In genomic region chr11:123771664-123772063, GRCh38 we compare ENCODE assay signal across 32 cellular contexts. TPM values are rescaled to one million over a fixed set of nuclear protein-coding genes. Genes with fewer than 3 reads are reported as not detected.
DNase-seq lines count a peak whose midpoint lies in the region; ATAC-seq, FAIRE-seq and TF ChIP-seq lines count a peak whose summit lies in the region.
"Had no signal": no experiment of that assay in that cellular context is flagged by ENCODE, and none has a peak within 500 bp of the region (broad histone marks: within the 10 kb centered on the region; RNA-seq: fewer than 3 reads in every experiment).

No MANE protein-coding gene starts in this region.

- TF ChIP-seq RAD21 in H1 (IDR thresholded peaks at IDR 0.05 in 1 of 2, conservative IDR thresholded peaks at IDR 0.05 in 1 of 2; ENCODE audit: low read depth in 2 of 2, low read length in 2 of 2) = no peak

- H3K14ac ChIP-seq in H1 (ENCODE audit: insufficient read length) = no peak overlapping the region

- no peaks in the 10 kb centered on the region; a peak in 1 of 8 replicates for H3K36me3 ChIP-seq in H1 (ENCODE audit: control insufficient read depth in 2 of 4, insufficient read depth in 4 of 4, low read length in 3 of 4)
- H3K36me3 ChIP-seq in mucosa of descending colon (ENCODE audit: low read depth) = no peaks in the 10 kb centered on the region
- no peaks in the 10 kb centered on the region for H3K36me3 ChIP-seq in transverse colon
- H3K36me3 ChIP-seq: BE2C, BLaER1 had no signal

- H3K36me3 Mint-ChIP-seq in WTC11 (peaks cover 21% of the 10 kb centered on the region), nephron progenitor cell (ENCODE audit: low read depth) (no peaks in the 10 kb centered on the region)
- H3K36me3 Mint-ChIP-seq: CD14-positive monocyte; CD4-positive, alpha-beta memory T cell; CD4-positive, CD25-positive, alpha-beta regulatory T cell had no signal

- POLR2A ChIA-PET in WTC11 (lab: Charles Lee) (no interaction called here), H1 (lab: Charles Lee; ENCODE audit: partially characterized antibody) (interaction anchor here (1.0 kb wide), 1 partner anchor 28 kb away, joined by 4 read pairs; no protein-coding TSS in a partner anchor)

- H3K79me2 ChIP-seq in H1 (ENCODE audit: control insufficient read depth in 1 of 2, insufficient read depth in 2 of 2, low read length in 2 of 2) = no peaks in the 10 kb centered on the region

- peak overlapping the region; percentile 8 for H4K91ac ChIP-seq in H1 (replicated peaks; ENCODE audit: insufficient read length, low read length)

- H3K18ac ChIP-seq in H1 (ENCODE audit: extremely low read depth, low read length) = no peak overlapping the region

- intact Hi-C loops in mucosa of descending colon (cut with DNase I, micrococcal nuclease) = no loop called here
- intact Hi-C loops in transverse colon (cut with DNase I; ENCODE audit: low total_unique reads) = no loop called here

- peaks cover 0 to 18% (median 9%) of the 10 kb centered on the region in 4 experiments; a peak in 4 of 7 replicates for H3K4me1 ChIP-seq in H1 (replicated peaks in 1 of 4; ENCODE audit: control insufficient read depth in 3 of 4, insufficient read depth in 4 of 4, low read length in 3 of 4)
- H3K4me1 ChIP-seq in mucosa of descending colon (ENCODE audit: low read depth) = no peaks in the 10 kb centered on the region
- no peaks in the 10 kb centered on the region for H3K4me1 ChIP-seq in transverse colon
- H3K4me1 ChIP-seq: BE2C, BLaER1 had no signal

- H3K9me3 Mint-ChIP-seq in WTC11 (peaks cover 31% of the 10 kb centered on the region), nephron progenitor cell (peaks cover 18% of the 10 kb centered on the region)
- H3K9me3 Mint-ChIP-seq: CD8-positive, alpha-beta memory T cell had no signal

- H3K9me3 ChIP-seq in H1 (ENCODE audit: insufficient read depth in 2 of 2, low read depth in 1 of 2, low read length in 1 of 2) (no peaks in the 10 kb centered on the region), mucosa of descending colon (no peaks in the 10 kb centered on the region), transverse colon (no peaks in the 10 kb centered on the region)
- H3K9me3 ChIP-seq: BE2C had no signal

- H3K23ac ChIP-seq in H1 (ENCODE audit: insufficient read length) = no peak overlapping the region

- no peak overlapping the region for H4K5ac ChIP-seq in H1 (ENCODE audit: insufficient read length, low read depth, low read length)

- H2BK5ac ChIP-seq in H1 (ENCODE audit: low read depth, low read length) = no peak overlapping the region

- no peaks in the 10 kb centered on the region for H3K79me1 ChIP-seq in H1 (ENCODE audit: low read depth, low read length)

- no peak overlapping the region for H3K4me3 ChIP-seq in H1 (ENCODE audit: extremely low read depth in 1 of 4, insufficient read depth in 2 of 4, low read depth in 3 of 4, low read length in 4 of 4)
- H3K4me3 ChIP-seq in mucosa of descending colon = no peak overlapping the region
- H3K4me3 ChIP-seq in transverse colon = no peak overlapping the region
- H3K4me3 ChIP-seq: BLaER1, GM12878 had no signal

- H3K4ac ChIP-seq in H1 (replicated peaks; ENCODE audit: insufficient read length, low read depth, low read length) = no peak overlapping the region

- no peaks in the 10 kb centered on the region for H4K20me1 ChIP-seq in H1 (replicated peaks in 1 of 2; ENCODE audit: control insufficient read depth in 1 of 2, insufficient read depth in 2 of 2, low read length in 2 of 2)
- H4K20me1 ChIP-seq: BLaER1 had no signal

- no peak for TF ChIP-seq CTCF in WTC11 (IDR thresholded peaks at IDR 0.05)
- TF ChIP-seq CTCF in H1 (IDR thresholded peaks at IDR 0.05; ENCODE audit: control extremely low read depth in 1 of 3, insufficient read depth in 1 of 3, low read depth in 1 of 3, low read length in 3 of 3) = no peak
- TF ChIP-seq CTCF in mucosa of descending colon (IDR thresholded peaks at IDR 0.05) = no peak
- TF ChIP-seq CTCF in transverse colon (IDR thresholded peaks at IDR 0.05) = no peak
- TF ChIP-seq CTCF in nephron progenitor cell (IDR thresholded peaks at IDR 0.05) = no peak

- H2BK12ac ChIP-seq in H1 (ENCODE audit: low read depth, low read length) = no peak overlapping the region

- H2AFZ ChIP-seq in H1 (ENCODE audit: low read length) = no peak overlapping the region

- H2AK5ac ChIP-seq in H1 (ENCODE audit: low read depth, low read length) = no peak overlapping the region

- H2BK120ac ChIP-seq in H1 (replicated peaks; ENCODE audit: low read depth, low read length) = no peak overlapping the region

- H3K27me3 Mint-ChIP-seq in WTC11 (ENCODE audit: low read depth) = no peaks in the 10 kb centered on the region
- peaks cover 2% of the 10 kb centered on the region for H3K27me3 Mint-ChIP-seq in nephron progenitor cell (ENCODE audit: low read depth, poor library complexity)

- WGBS in H1 (ENCODE audit: extremely low coverage in 1 of 2, insufficient coverage in 1 of 2, insufficient read length in 1 of 2, insufficient replicate concordance in 2 of 2, low coverage in 1 of 2, low lambda C conversion rate in 2 of 2, missing lambda C conversion rate in 1 of 2), 2 experiments = 94% methylated on average over 3 of the region's 3 CpGs; no CpG with 5 or more reads in 1 of the 2 experiments
- 60 to 92% methylated on average over 2 to 3 of the region's 3 CpGs for WGBS in transverse colon (ENCODE audit: low coverage in 1 of 2), 2 donors

- H3K4me2 ChIP-seq in H1 (ENCODE audit: insufficient read depth in 1 of 2, low read depth in 2 of 2, low read length in 2 of 2) = no peak overlapping the region
- H3K4me2 ChIP-seq: BLaER1 had no signal

- TF ChIP-seq EP300 in H1 (IDR thresholded peaks at IDR 0.05; ENCODE audit: borderline replicate concordance in 1 of 2, low read depth in 2 of 2, low read length in 2 of 2) = no peak
- TF ChIP-seq EP300 in transverse colon (IDR thresholded peaks at IDR 0.05; ENCODE audit: low read depth) = no peak

- H4K8ac ChIP-seq in H1 (ENCODE audit: extremely low read depth, insufficient read depth, low read length) = no peak overlapping the region

- no peak overlapping the region for H2BK15ac ChIP-seq in H1 (ENCODE audit: low read length)

- FAIRE-seq in H1 (lab: Jason Lieb, UNC) = no peak
- FAIRE-seq: A204.1, GM12878, GM12892, GM18507 had no signal

- H3K27ac ChIP-seq in H1 (ENCODE audit: low read depth, low read length) (no peak overlapping the region), transverse colon (peak overlapping the region in 1 of 4 donors; percentile 13)
- H3K27ac ChIP-seq: BLaER1 had no signal

- in situ Hi-C loops in transverse colon (cut with MboI; ENCODE audit: low pct_ligation_motif_present in 1 of 4, low pct_unique_long_range_greater_than_20kb in 1 of 4, low sequenced_read_pairs in 3 of 4) = no loop called here

- no peak overlapping the region; the same call in 1 of the 2 replicates for H2BK20ac ChIP-seq in H1 (ENCODE audit: low read length)

- H3K4me1 Mint-ChIP-seq in WTC11 = peaks cover 43% of the 10 kb centered on the region
- H3K4me1 Mint-ChIP-seq in nephron progenitor cell = no peaks in the 10 kb centered on the region
- H3K4me1 Mint-ChIP-seq: CD14-positive monocyte; CD4-positive, alpha-beta memory T cell; CD4-positive, CD25-positive, alpha-beta regulatory T cell; CD8-positive, alpha-beta memory T cell had no signal

- no peak for ATAC-seq in WTC11
- peak; percentile 90 for ATAC-seq in mucosa of descending colon
- no peak for ATAC-seq in HG02642 (IDR thresholded peaks at IDR 0.05; ENCODE audit: poor library complexity, unreplicated experiment)
- ATAC-seq: GM12878 had no signal

- CTCF ChIA-PET in WTC11 (lab: Charles Lee) = no interaction called here
- CTCF ChIA-PET in H1 (lab: Charles Lee; ENCODE audit: partially characterized antibody) = interaction anchor here (0.9 kb wide), 1 partner anchor 37 kb away, joined by 3 read pairs; no protein-coding TSS in a partner anchor

- peak overlapping the region; percentile 43; the same call in 1 of the 2 replicates for H3K27ac Mint-ChIP-seq in WTC11
- H3K27ac Mint-ChIP-seq in nephron progenitor cell = no peak overlapping the region
- H3K27ac Mint-ChIP-seq: CD14-positive monocyte; CD4-positive, alpha-beta memory T cell; CD4-positive, CD25-positive, alpha-beta regulatory T cell; CD8-positive, alpha-beta memory T cell had no signal

- no peaks in the 10 kb centered on the region for H3K23me2 ChIP-seq in H1 (ENCODE audit: low read depth, low read length)

- H3K27me3 ChIP-seq in H1 (replicated peaks in 1 of 4; ENCODE audit: control insufficient read depth in 3 of 4, extremely low read depth in 1 of 4, insufficient read depth in 3 of 4, low read length in 3 of 4) (no peaks in the 10 kb centered on the region), transverse colon (no peaks in the 10 kb centered on the region)
- H3K27me3 ChIP-seq: BE2C, BLaER1 had no signal

- no peak for DNase-seq in WTC11 (ENCODE audit: low spot score)
- no peak for DNase-seq in H1 (ENCODE audit: low read depth in 1 of 2, low spot score in 2 of 2)
- DNase-seq in mucosa of descending colon = peak in 1 of 3 donors; percentile 6
- DNase-seq in transverse colon = peak; percentile 6
- no peak for DNase-seq in SW480 (ENCODE audit: low spot score)
- no peak for DNase-seq in nephron progenitor cell
- DNase-seq: 8988T; ACHN; BE2C; C1 segment of cervical spinal cord; CD4-positive, alpha-beta memory T cell; CD4-positive, CD25-positive, alpha-beta regulatory T cell; CD8-positive, alpha-beta memory T cell; COR-L47; DMS 273 treated with DMSO at 0.1 percent for 48 hours; DMS153; DMS53; DMS79; DND-41; EL; GDM1 had no signal

- H3K56ac ChIP-seq in H1 (replicated peaks; ENCODE audit: insufficient read length, low read depth, low read length) = no peak overlapping the region

- TF ChIP-seq POLR2A in H1 (IDR thresholded peaks at IDR 0.05; ENCODE audit: control extremely low read depth in 1 of 2, low read depth in 2 of 2, low read length in 2 of 2) (no peak), transverse colon (IDR thresholded peaks at IDR 0.05) (no peak)

- no peak overlapping the region for H3K9ac ChIP-seq in H1 (replicated peaks in 1 of 4; ENCODE audit: extremely low read depth in 1 of 4, low read depth in 3 of 4, low read length in 3 of 4)
- H3K9ac ChIP-seq: BLaER1 had no signal

- H3K4me3 Mint-ChIP-seq in WTC11 (no peak overlapping the region), nephron progenitor cell (no peak overlapping the region)
- H3K4me3 Mint-ChIP-seq: CD14-positive monocyte; CD4-positive, alpha-beta memory T cell; CD4-positive, CD25-positive, alpha-beta regulatory T cell; CD8-positive, alpha-beta memory T cell had no signal

RNA-seq across cellular contexts. Expression of gene OR6X1, which starts 17.3 kb away (rescaled TPM):
- total RNA-seq in WTC11 (2021) (not detected in 3 replicates), mucosa of descending colon (not detected), transverse colon (under 1 TPM in 1 of 4 donors, not detected in 3; 0.68 TPM)
- total RNA-seq in H1 (2021; fragmentation: NEBNext Ultra II Directional; extraction: Animal tissue kit (Norgen Biotek cat#: 25700)) = not detected in 2 replicates
- polyA plus RNA-seq in H1 (2011; rRNA removed) = not detected in 2 replicates
- not detected for polyA plus RNA-seq in H1 (2011; cell fraction: cytosol; rRNA removed)
- 0.21 TPM for polyA plus RNA-seq in H1 (2011; cell fraction: nucleus; rRNA removed)
- polyA plus RNA-seq in H1 (2012, experiment 1 of 2) = not detected in 4 replicates
- not detected for polyA plus RNA-seq in H1 (2012, experiment 2 of 2)
- polyA plus RNA-seq in H1 (2013, experiment 1 of 2) = not detected
- polyA plus RNA-seq in H1 (2013, experiment 2 of 2) = 0.06 TPM
- 0.22 TPM in 1 of 2 replicates, not detected in the other for polyA minus RNA-seq in H1 (2011; rRNA and poly(A)+ RNA removed)
- polyA minus RNA-seq in H1 (2011; cell fraction: cytosol; rRNA and poly(A)+ RNA removed) = not detected
- polyA minus RNA-seq in H1 (2011; cell fraction: nucleus; rRNA and poly(A)+ RNA removed) = not detected
- total RNA-seq: A673; CD4-positive, alpha-beta memory T cell; CD4-positive, CD25-positive, alpha-beta regulatory T cell; CD8-positive, alpha-beta memory T cell; Daoy; G401; GM12878 had no signal
- polyA plus RNA-seq: AG04450; CD14-positive monocyte; CD4-positive, alpha-beta memory T cell; CD4-positive, CD25-positive, alpha-beta regulatory T cell; CD8-positive, alpha-beta memory T cell; GM12878 had no signal

RNA-seq across cellular contexts. Expression of gene ZNF202, which starts 30.2 kb away (rescaled TPM):
- total RNA-seq in WTC11 (2021) (29.9 to 33.3 TPM (median 32.4 TPM) in 3 replicates), mucosa of descending colon (10 to 100 TPM; 10.6 to 11.9 (median 11.1) TPM), transverse colon (1 to 10 TPM; 4.4 to 7.8 (median 6.2) TPM)
- total RNA-seq in H1 (2021; fragmentation: NEBNext Ultra II Directional; extraction: Animal tissue kit (Norgen Biotek cat#: 25700)) = 33.0 and 33.9 TPM in 2 replicates
- polyA plus RNA-seq in H1 (2011; rRNA removed) = 13.2 and 14.1 TPM in 2 replicates
- 18.8 TPM for polyA plus RNA-seq in H1 (2011; cell fraction: cytosol; rRNA removed)
- 30.6 TPM for polyA plus RNA-seq in H1 (2011; cell fraction: nucleus; rRNA removed)
- 22.1 to 27.4 TPM (median 26.9 TPM) in 4 replicates for polyA plus RNA-seq in H1 (2012, experiment 1 of 2)
- 5.6 TPM for polyA plus RNA-seq in H1 (2012, experiment 2 of 2)
- polyA plus RNA-seq in H1 (2013, experiment 1 of 2) = 19.2 TPM
- 17.2 TPM for polyA plus RNA-seq in H1 (2013, experiment 2 of 2)
- 25.4 and 30.3 TPM in 2 replicates for polyA minus RNA-seq in H1 (2011; rRNA and poly(A)+ RNA removed)
- polyA minus RNA-seq in H1 (2011; cell fraction: cytosol; rRNA and poly(A)+ RNA removed) = 16.3 TPM
- polyA minus RNA-seq in H1 (2011; cell fraction: nucleus; rRNA and poly(A)+ RNA removed) = 56.3 TPM

RNA-seq across cellular contexts. Expression of gene OR6M1, which starts 34.5 kb away (rescaled TPM):
- total RNA-seq in WTC11 (2021) = not detected in 3 replicates
- not detected in 2 replicates for total RNA-seq in H1 (2021; fragmentation: NEBNext Ultra II Directional; extraction: Animal tissue kit (Norgen Biotek cat#: 25700))
- not detected in 2 replicates for polyA plus RNA-seq in H1 (2011; rRNA removed)
- not detected for polyA plus RNA-seq in H1 (2011; cell fraction: cytosol; rRNA removed)
- polyA plus RNA-seq in H1 (2011; cell fraction: nucleus; rRNA removed) = not detected
- not detected in 4 replicates for polyA plus RNA-seq in H1 (2012, experiment 1 of 2)
- not detected for polyA plus RNA-seq in H1 (2012, experiment 2 of 2)
- not detected for polyA plus RNA-seq in H1 (2013, experiment 1 of 2)
- polyA plus RNA-seq in H1 (2013, experiment 2 of 2) = not detected
- polyA minus RNA-seq in H1 (2011; rRNA and poly(A)+ RNA removed) = not detected in 2 replicates
- not detected for polyA minus RNA-seq in H1 (2011; cell fraction: cytosol; rRNA and poly(A)+ RNA removed)
- not detected for polyA minus RNA-seq in H1 (2011; cell fraction: nucleus; rRNA and poly(A)+ RNA removed)
- not detected for total RNA-seq in mucosa of descending colon
- not detected for total RNA-seq in transverse colon
- total RNA-seq: A673; CD4-positive, alpha-beta memory T cell; CD4-positive, CD25-positive, alpha-beta regulatory T cell; CD8-positive, alpha-beta memory T cell; Daoy; G401; GM12878 had no signal
- polyA plus RNA-seq: AG04450; CD14-positive monocyte; CD4-positive, alpha-beta memory T cell; CD4-positive, CD25-positive, alpha-beta regulatory T cell; CD8-positive, alpha-beta memory T cell; GM12878 had no signal
